8 cellular contexts compared by ENCODE assay signal in the genomic region with DNA sequence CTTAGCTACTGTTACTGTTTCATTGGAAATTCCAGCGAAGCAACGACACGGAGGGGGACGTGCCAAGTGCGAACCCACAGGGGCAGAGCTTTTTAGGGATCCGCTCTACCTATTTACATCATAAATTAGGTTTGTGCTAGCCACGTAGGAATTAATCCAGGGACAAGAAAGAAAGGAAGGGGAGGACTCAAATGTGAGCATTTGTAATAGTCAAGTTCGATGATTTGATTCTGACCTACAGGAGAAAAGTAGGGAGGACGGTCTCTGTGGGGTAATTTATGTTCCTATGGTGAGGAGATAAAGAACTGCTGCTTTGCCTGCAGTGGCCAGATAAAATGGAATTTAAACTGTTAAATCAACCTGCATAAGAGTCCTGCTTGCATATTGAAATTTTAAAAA. TPM values are rescaled to one million over a fixed set of nuclear protein-coding genes. Genes with fewer than 3 reads are reported as not detected.
DNase-seq lines count a peak whose midpoint lies in the region; ATAC-seq and TF ChIP-seq lines count a peak whose summit lies in the region.

No MANE protein-coding gene starts in this region.

- TF ChIP-seq RAD21 in neural cell (conservative IDR thresholded peaks at IDR 0.05): no peak

- H3K36me3 ChIP-seq in MM.1S (replicated peaks; ENCODE audit: insufficient read depth, low read length): no peaks in the 10 kb centered on the region
- no peaks in the 10 kb centered on the region for H3K36me3 ChIP-seq in neural cell (ENCODE audit: insufficient read depth, low read length)

- peaks cover 16% of the 10 kb centered on the region for H3K4me1 Mint-ChIP-seq in CD14-positive monocyte

- H3K36me3 Mint-ChIP-seq in CD14-positive monocyte: peaks cover 4 to 11% of the 10 kb centered on the region in 2 donors

- H2AFZ ChIP-seq in MM.1S (ENCODE audit: low read length): peak overlapping the region; percentile 39
- no peak overlapping the region for H2AFZ ChIP-seq in neural cell (ENCODE audit: low read depth, low read length)

- intact Hi-C loops in CD14-positive monocyte (cut with micrococcal nuclease) (no loop called here), dorsolateral prefrontal cortex (cut with DNase I) (loop anchor here in 1 of 2 donors (5.0 kb wide), 1 partner anchor 100 kb away; the partner anchor contains the start of gene SMIM10L2A)

- in situ Hi-C loops in ACHN (cut with HindIII; ENCODE audit: low pct_ligation_motif_present, low pct_unique_long_range_greater_than_20kb, low sequenced_read_pairs): no loop called here

- peaks cover 4% of the 10 kb centered on the region; the same call in 1 of the 2 replicates for H3K79me2 ChIP-seq in MM.1S (ENCODE audit: low read length)
- peaks cover 4% of the 10 kb centered on the region for H3K79me2 ChIP-seq in neural cell (replicated peaks; ENCODE audit: insufficient read depth, low read length)

- H3K4me2 ChIP-seq in MM.1S (ENCODE audit: low read depth, low read length): peak overlapping the region; percentile 67
- peak overlapping the region; percentile 73 for H3K4me2 ChIP-seq in neural cell (ENCODE audit: low read length)

- peak overlapping the region; percentile 85 to 92 for H3K4me3 Mint-ChIP-seq in CD14-positive monocyte

- H3K4me3 ChIP-seq in MM.1S (ENCODE audit: low read length) (peak overlapping the region; percentile 58), dorsolateral prefrontal cortex (peak overlapping the region; percentile 29 to 76 (median 61)), neural cell (ENCODE audit: low read length) (peak overlapping the region; percentile 80)

- peak overlapping the region; percentile 28; the same call in 1 of the 2 replicates for H3K9ac ChIP-seq in MM.1S (ENCODE audit: low read length)
- H3K9ac ChIP-seq in neural cell (ENCODE audit: low read length): peak overlapping the region; percentile 88

- H3K9me2 ChIP-seq in MM.1S (replicated peaks; ENCODE audit: insufficient read depth, low read length) (no peaks in the 10 kb centered on the region), neural cell (ENCODE audit: insufficient read depth, low read length) (no peaks in the 10 kb centered on the region)

- peak overlapping the region; percentile 84 to 95 (median 92) for H3K27ac Mint-ChIP-seq in CD14-positive monocyte

- peaks cover 8% of the 10 kb centered on the region for H3F3A ChIP-seq in MM.1S (ENCODE audit: insufficient read depth, low read length)
- H3F3A ChIP-seq in neural cell (ENCODE audit: insufficient read depth, low read length, poor library complexity, severe bottlenecking): no peaks in the 10 kb centered on the region

- H3K4me1 ChIP-seq in MM.1S (ENCODE audit: low read length): no peaks in the 10 kb centered on the region

- no peaks in the 10 kb centered on the region for H3K9me3 ChIP-seq in MM.1S (replicated peaks; ENCODE audit: insufficient read depth, low read length)
- no peaks in the 10 kb centered on the region for H3K9me3 ChIP-seq in neural cell (ENCODE audit: low read length)

- DNase-seq in CD14-positive monocyte (ENCODE audit: low spot score) (no peak), MM.1S (no peak), dorsolateral prefrontal cortex (no peak), GM03348 (ENCODE audit: low spot score) (no peak), ACHN (no peak), NOMO-1 (lab: John Stamatoyannopoulos, UW; ENCODE audit: unreplicated experiment in 2 of 2) (no peak)

- peaks cover 0 to 12% (median 1%) of the 10 kb centered on the region in 7 donors for H3K9me3 Mint-ChIP-seq in CD14-positive monocyte

- no peaks in the 10 kb centered on the region for H4K20me1 ChIP-seq in MM.1S (ENCODE audit: insufficient read depth, low read length)
- H4K20me1 ChIP-seq in neural cell (ENCODE audit: insufficient read depth): no peaks in the 10 kb centered on the region

- TF ChIP-seq CTCF in CD14-positive monocyte (IDR thresholded peaks at IDR 0.05) (no peak), MM.1S (IDR thresholded peaks at IDR 0.05; ENCODE audit: low read length) (no peak), dorsolateral prefrontal cortex (IDR thresholded peaks at IDR 0.05 in 54 of 56, conservative IDR thresholded peaks at IDR 0.05 in 2 of 56; ENCODE audit: low read depth in 1 of 56, partially characterized antibody in 56 of 56) (no peak), neural cell (IDR thresholded peaks at IDR 0.05; ENCODE audit: poor library complexity, severe bottlenecking) (no peak)

- no peak for TF ChIP-seq EP300 in neural cell (conservative IDR thresholded peaks at IDR 0.05; ENCODE audit: poor library complexity, severe bottlenecking)

- H3K27me3 ChIP-seq in MM.1S (replicated peaks; ENCODE audit: insufficient read depth, low read length): no peaks in the 10 kb centered on the region
- peaks cover 0 to 33% (median 0%) of the 10 kb centered on the region in 45 donors for H3K27me3 ChIP-seq in dorsolateral prefrontal cortex
- H3K27me3 ChIP-seq in neural cell (ENCODE audit: insufficient read depth, low read depth, low read length): no peaks in the 10 kb centered on the region

- peaks cover 0 to 10% (median 0%) of the 10 kb centered on the region in 3 donors for H3K27me3 Mint-ChIP-seq in CD14-positive monocyte (ENCODE audit: low read depth in 3 of 3)

- no peak for ATAC-seq in HG02884 (IDR thresholded peaks at IDR 0.05; ENCODE audit: unreplicated experiment)

- H3K27ac ChIP-seq in MM.1S (ENCODE audit: low read length) (peak overlapping the region; percentile 37; the same call in 1 of the 2 replicates), dorsolateral prefrontal cortex (peak overlapping the region in 58 of 59 donors; percentile 18 to 91 (median 74)), neural cell (ENCODE audit: low read length) (peak overlapping the region; percentile 85)

TF ChIP-seq in neural cell, 6 proteins besides CTCF, POLR2A, EP300 and RAD21:
- TF ChIP-seq SMC3 (conservative IDR thresholded peaks at IDR 0.05; ENCODE audit: poor library complexity) (no peak), POLR2AphosphoS5 (IDR thresholded peaks at IDR 0.05) (no peak)
TF ChIP-seq in neural cell: peak in this region for 0.

RNA-seq across cellular contexts. Expression of gene INTS6L, which starts 1.7 kb away (rescaled TPM):
- polyA plus RNA-seq in CD14-positive monocyte (1 to 10 TPM; 2.7 to 3.0 TPM), neural cell (44.8 and 57.1 TPM in 2 replicates)
- 10 to 100 TPM in 118 of 120 experiments, 1 to 10 TPM in 2; 9.2 to 20.0 (median 13.5) TPM for total RNA-seq in dorsolateral prefrontal cortex
- polyA minus RNA-seq in neural cell: 37.7 and 38.5 TPM in 2 replicates

Comparison
In these comparisons a context has a peak if more than half of its experiments do, and no peak if none do; other contexts are left out.
1. RNA of gene INTS6L, which starts 1.7 kb away (polyA plus RNA-seq): 44.8 to 57.1 TPM in neural cell; 2.7 to 3.0 TPM in CD14-positive monocyte; every median in the first group is over 10 times any median in the second.
2. Peak in every context shown above with its lines, with median percentiles within 50 percentile points of each other: H3K27ac ChIP-seq and H3K4me3 ChIP-seq.